Comparison of ENCODE assay signal across 23 cellular contexts in the genomic region with DNA sequence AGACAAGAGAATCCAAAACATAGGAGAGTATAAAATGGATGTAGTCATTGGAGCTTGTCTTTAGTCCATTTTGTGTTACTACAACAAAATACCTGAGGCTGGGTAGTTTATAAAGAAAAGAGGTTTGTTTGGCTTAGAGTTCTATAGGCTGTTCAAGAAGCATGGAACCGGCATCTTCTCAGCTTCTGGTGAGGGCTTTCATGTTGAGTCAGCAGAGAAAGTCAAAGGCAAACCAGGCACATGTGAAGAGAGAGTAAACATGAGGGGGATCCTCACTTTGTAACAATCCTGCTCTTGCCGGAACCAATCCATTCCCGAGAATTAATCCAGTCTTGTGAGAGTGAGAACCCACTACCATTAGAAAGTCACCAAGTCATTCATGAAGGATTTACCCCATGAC. TPM values are rescaled to one million over a fixed set of nuclear protein-coding genes. Genes with fewer than 3 reads are reported as not detected.
DNase-seq lines count a peak whose midpoint lies in the region; ATAC-seq, FAIRE-seq and TF ChIP-seq lines count a peak whose summit lies in the region.
"Had no signal": no experiment of that assay in that cellular context is flagged by ENCODE, and none has a peak within 500 bp of the region (broad histone marks: within the 10 kb centered on the region; RNA-seq: fewer than 3 reads in every experiment).

No MANE protein-coding gene starts in this region.

- H3K4me3 Mint-ChIP-seq in astrocyte (ENCODE audit: unreplicated experiment) = no peak overlapping the region
- H3K4me3 Mint-ChIP-seq: CD14-positive monocyte, HFFc6 had no signal

- H3K27ac Mint-ChIP-seq in astrocyte (ENCODE audit: unreplicated experiment) = no peak overlapping the region
- H3K27ac Mint-ChIP-seq: HFFc6 had no signal

- H3K9me3 ChIP-seq in astrocyte (ENCODE audit: insufficient read depth, low read depth, low read length) (no peaks in the 10 kb centered on the region), right lobe of liver (no peaks in the 10 kb centered on the region), stomach (no peaks in the 10 kb centered on the region)
- H3K9me3 ChIP-seq: SJCRH30 had no signal

- H3K9ac ChIP-seq in astrocyte (ENCODE audit: low read length) = no peak overlapping the region

- H3K9me3 Mint-ChIP-seq in astrocyte (ENCODE audit: unreplicated experiment) = no peaks in the 10 kb centered on the region
- H3K9me3 Mint-ChIP-seq: HFFc6 had no signal

- no peak for TF ChIP-seq EP300 in stomach (IDR thresholded peaks at IDR 0.05)

- H3K36me3 ChIP-seq in astrocyte (ENCODE audit: insufficient read depth, low read length) (no peaks in the 10 kb centered on the region), right lobe of liver (no peaks in the 10 kb centered on the region), stomach (no peaks in the 10 kb centered on the region)

- H2AFZ ChIP-seq in astrocyte (ENCODE audit: low read depth, low read length) = no peak overlapping the region

- no peaks in the 10 kb centered on the region for H3K27me3 Mint-ChIP-seq in astrocyte (ENCODE audit: low read depth, unreplicated experiment)

- no peak overlapping the region for H3K27ac ChIP-seq in astrocyte (ENCODE audit: low read depth, low read length)
- no peak overlapping the region for H3K27ac ChIP-seq in right lobe of liver
- H3K27ac ChIP-seq in stomach = no peak overlapping the region
- H3K27ac ChIP-seq: RWPE1, SJCRH30 had no signal

- no peaks in the 10 kb centered on the region for H3K36me3 Mint-ChIP-seq in astrocyte (ENCODE audit: low read depth, unreplicated experiment)
- H3K36me3 Mint-ChIP-seq: CD14-positive monocyte had no signal

- H3K4me2 ChIP-seq in astrocyte (ENCODE audit: low read length) = no peak overlapping the region

- H3K27me3 ChIP-seq in astrocyte (ENCODE audit: insufficient read depth, low read length) (no peaks in the 10 kb centered on the region), right lobe of liver (no peaks in the 10 kb centered on the region), stomach (no peaks in the 10 kb centered on the region)
- H3K27me3 ChIP-seq: SJCRH30 had no signal

- 78% methylated on average over 1 of the region's 3 CpGs for WGBS in right lobe of liver (ENCODE audit: insufficient coverage, low coverage, low lambda C conversion rate, missing lambda C conversion rate)
- WGBS in stomach, 5 donors = 74 to 92% (median 87%) methylated on average over 3 of the region's 3 CpGs

- H3K4me1 ChIP-seq in astrocyte (ENCODE audit: insufficient read depth, low read length) = peaks cover 11% of the 10 kb centered on the region
- H3K4me1 ChIP-seq in right lobe of liver = no peaks in the 10 kb centered on the region
- peaks cover 0 to 4% (median 0%) of the 10 kb centered on the region in 4 donors for H3K4me1 ChIP-seq in stomach

- peak; percentile 55 for FAIRE-seq in astrocyte (lab: Jason Lieb, UNC)
- FAIRE-seq: GM12892, H1, HTR-8/SVneo had no signal

- no peaks in the 10 kb centered on the region for H4K20me1 ChIP-seq in astrocyte (ENCODE audit: insufficient read depth, low read length)

- intact Hi-C loops in right lobe of liver (cut with DNase I) (no loop called here), stomach (cut with DNase I; ENCODE audit: low total_unique reads) (no loop called here)

- peak; percentile 30 for DNase-seq in GM12865 (ENCODE audit: low read depth)
- DNase-seq in astrocyte (ENCODE audit: low read depth) = no peak
- DNase-seq in SKM-1 (lab: John Stamatoyannopoulos, UW; ENCODE audit: unreplicated experiment) = no peak
- DNase-seq in activated CD4-positive, CD25-positive, alpha-beta regulatory T cell (lab: John Stamatoyannopoulos, UW) = no peak
- DNase-seq in right lobe of liver = no peak
- DNase-seq in stomach = no peak
- DNase-seq: COR-L47, HFFc6, NCI-H1048, NCI-H146, NCI-H2107, NCI-H226, NCI-H526, OCI-M1, SJCRH30, SW 1271 had no signal

- H3K4me1 Mint-ChIP-seq in astrocyte (ENCODE audit: low read depth, unreplicated experiment) = peaks cover 12% of the 10 kb centered on the region

- H3K4me3 ChIP-seq in GM12865 (ENCODE audit: low read depth, low read length) (no peak overlapping the region), astrocyte (ENCODE audit: insufficient read depth, low read depth, low read length) (no peak overlapping the region), right lobe of liver (no peak overlapping the region), stomach (no peak overlapping the region)
- H3K4me3 ChIP-seq: SJCRH30 had no signal

- no peaks in the 10 kb centered on the region for H3K79me2 ChIP-seq in astrocyte (ENCODE audit: insufficient read depth, low read length)

- ATAC-seq in GM18868 (IDR thresholded peaks at IDR 0.05; ENCODE audit: unreplicated experiment) (peak; percentile 82), HG02798 (IDR thresholded peaks at IDR 0.05; ENCODE audit: poor library complexity, unreplicated experiment) (peak; percentile 54), right lobe of liver (no peak)

- no peak for TF ChIP-seq CTCF in GM12865 (IDR thresholded peaks at IDR 0.05; ENCODE audit: insufficient read depth, low read depth, low read length, missing control alignments)
- no peak for TF ChIP-seq CTCF in astrocyte (IDR thresholded peaks at IDR 0.05; ENCODE audit: insufficient read depth, low read depth, low read length)
- TF ChIP-seq CTCF in right lobe of liver (IDR thresholded peaks at IDR 0.05) = no peak
- TF ChIP-seq CTCF in stomach (IDR thresholded peaks at IDR 0.05) = no peak

- no peak for TF ChIP-seq POLR2A in right lobe of liver (IDR thresholded peaks at IDR 0.05)
- TF ChIP-seq POLR2A in stomach (IDR thresholded peaks at IDR 0.05) = no peak

RNA-seq across cellular contexts. Expression of a gene that starts 8.1 kb away (rescaled TPM):
- total RNA-seq in astrocyte (38.0 and 39.2 TPM in 2 replicates), right lobe of liver (10 to 100 TPM in 5 of 6 experiments, 1 to 10 TPM in 1; 8.5 to 13.1 (median 10.3) TPM), stomach (10 to 100 TPM in 2 of 5 donors, 1 to 10 TPM in 3; 1.3 to 22.9 (median 8.5) TPM)
- polyA plus RNA-seq in stomach = 10 to 100 TPM; 12.0 to 17.7 (median 16.5) TPM

Comparison
In these comparisons a context has a peak if more than half of its experiments do, and no peak if none do; other contexts are left out.
1. ATAC-seq: peak in GM18868 (single experiment) and HG02798 (single experiment); none in right lobe of liver (0 of 4).